In the genomic region with DNA sequence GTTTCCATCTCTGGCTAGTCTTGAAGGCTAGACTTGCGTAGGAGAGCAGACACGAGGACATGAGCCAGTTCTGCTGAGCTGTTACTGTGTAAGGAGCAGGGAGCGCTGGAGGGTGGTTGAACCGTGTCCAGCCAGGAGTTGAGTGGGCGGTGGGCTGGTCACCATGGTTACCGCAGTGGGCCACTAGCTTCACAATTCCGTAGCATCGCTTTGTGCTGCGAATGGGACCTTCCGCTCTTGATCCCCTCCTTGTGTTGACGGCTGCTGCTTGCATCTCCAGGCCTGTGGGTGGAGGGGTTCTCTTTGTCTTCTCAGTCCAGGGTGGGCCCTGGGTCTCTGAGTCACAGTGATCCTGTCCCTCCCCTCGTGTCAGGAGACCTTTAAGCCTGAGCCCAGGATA, we compare ENCODE assay signal across 1 cellular context.
TF ChIP-seq lines count a peak whose summit lies in the region.

No MANE protein-coding gene starts in this region.

TF ChIP-seq in IMR-90, 13 proteins besides CTCF, POLR2A, EP300 and RAD21:
- TF ChIP-seq CHD1 (IDR thresholded peaks at IDR 0.05; ENCODE audit: low read depth, low read length), result no peak
- TF ChIP-seq RCOR1 (IDR thresholded peaks at IDR 0.05; ENCODE audit: insufficient replicate concordance, low read length), result no peak
- TF ChIP-seq BHLHE40 (IDR thresholded peaks at IDR 0.05; ENCODE audit: low read depth, low read length), result no peak
- TF ChIP-seq MAFK (IDR thresholded peaks at IDR 0.05; ENCODE audit: low read depth, low read length), result no peak
- TF ChIP-seq, protein P1, sequence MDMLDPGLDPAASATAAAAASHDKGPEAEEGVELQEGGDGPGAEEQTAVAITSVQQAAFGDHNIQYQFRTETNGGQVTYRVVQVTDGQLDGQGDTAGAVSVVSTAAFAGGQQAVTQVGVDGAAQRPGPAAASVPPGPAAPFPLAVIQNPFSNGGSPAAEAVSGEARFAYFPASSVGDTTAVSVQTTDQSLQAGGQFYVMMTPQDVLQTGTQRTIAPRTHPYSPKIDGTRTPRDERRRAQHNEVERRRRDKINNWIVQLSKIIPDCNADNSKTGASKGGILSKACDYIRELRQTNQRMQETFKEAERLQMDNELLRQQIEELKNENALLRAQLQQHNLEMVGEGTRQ (IDR thresholded peaks at IDR 0.05; ENCODE audit: low read depth, low read length), result no peak
- TF ChIP-seq NFE2L2 (IDR thresholded peaks at IDR 0.05; ENCODE audit: low read depth, low read length), result no peak
- no peak for TF ChIP-seq CEBPB (IDR thresholded peaks at IDR 0.05; ENCODE audit: low read depth, low read length)
- TF ChIP-seq MAZ (IDR thresholded peaks at IDR 0.05; ENCODE audit: borderline replicate concordance, low read depth, low read length), result no peak
- no peak for TF ChIP-seq MXI1 (IDR thresholded peaks at IDR 0.05; ENCODE audit: borderline replicate concordance, low read depth, low read length)
- no peak for TF ChIP-seq FOS (IDR thresholded peaks at IDR 0.05; ENCODE audit: low read depth, low read length)
- TF ChIP-seq RFX5 (IDR thresholded peaks at IDR 0.05; ENCODE audit: low read depth, low read length), result no peak
- TF ChIP-seq, protein P2, sequence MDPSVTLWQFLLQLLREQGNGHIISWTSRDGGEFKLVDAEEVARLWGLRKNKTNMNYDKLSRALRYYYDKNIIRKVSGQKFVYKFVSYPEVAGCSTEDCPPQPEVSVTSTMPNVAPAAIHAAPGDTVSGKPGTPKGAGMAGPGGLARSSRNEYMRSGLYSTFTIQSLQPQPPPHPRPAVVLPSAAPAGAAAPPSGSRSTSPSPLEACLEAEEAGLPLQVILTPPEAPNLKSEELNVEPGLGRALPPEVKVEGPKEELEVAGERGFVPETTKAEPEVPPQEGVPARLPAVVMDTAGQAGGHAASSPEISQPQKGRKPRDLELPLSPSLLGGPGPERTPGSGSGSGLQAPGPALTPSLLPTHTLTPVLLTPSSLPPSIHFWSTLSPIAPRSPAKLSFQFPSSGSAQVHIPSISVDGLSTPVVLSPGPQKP (IDR thresholded peaks at IDR 0.05; ENCODE audit: borderline replicate concordance, low read depth, low read length), result no peak
- TF ChIP-seq SMC3 (IDR thresholded peaks at IDR 0.05; ENCODE audit: low read depth, low read length), result no peak
TF ChIP-seq in IMR-90: peak in this region for 0.
